Comparison of ENCODE assay signal across 24 cellular contexts in genomic region chr10:90801608-90802007, GRCh38. TPM values are rescaled to one million over a fixed set of nuclear protein-coding genes. Genes with fewer than 3 reads are reported as not detected.
DNase-seq lines count a peak whose midpoint lies in the region; ATAC-seq and TF ChIP-seq lines count a peak whose summit lies in the region.
"Had no signal": no experiment of that assay in that cellular context is flagged by ENCODE, and none has a peak within 500 bp of the region (broad histone marks: within the 10 kb centered on the region; RNA-seq: fewer than 3 reads in every experiment).

No MANE protein-coding gene starts in this region.

- peaks cover 3% of the 10 kb centered on the region for H3K9me3 Mint-ChIP-seq in glutamatergic neuron (ENCODE audit: unreplicated experiment)
- H3K9me3 Mint-ChIP-seq: CD4-positive, alpha-beta memory T cell had no signal

- TF ChIP-seq CTCF in glutamatergic neuron (IDR thresholded peaks at IDR 0.05; ENCODE audit: partially characterized antibody, unreplicated experiment), result no peak

- no peak for ATAC-seq in activated CD4-positive, CD25-positive, alpha-beta regulatory T cell treated with anti-CD3 and anti-CD28 coated beads, Interleukin-2, amount 50 U/mL, for 24 hours
- ATAC-seq: GM12878 had no signal

- peak overlapping the region; percentile 79 for H3K27ac Mint-ChIP-seq in glutamatergic neuron (ENCODE audit: unreplicated experiment)
- H3K27ac Mint-ChIP-seq: CD14-positive monocyte; CD4-positive, alpha-beta memory T cell; CD4-positive, CD25-positive, alpha-beta regulatory T cell; CD8-positive, alpha-beta memory T cell had no signal

- H3K4me1 Mint-ChIP-seq in glutamatergic neuron (ENCODE audit: low read depth, unreplicated experiment), result peaks cover 15% of the 10 kb centered on the region
- H3K4me1 Mint-ChIP-seq: CD14-positive monocyte; CD4-positive, alpha-beta memory T cell; CD4-positive, CD25-positive, alpha-beta regulatory T cell; CD8-positive, alpha-beta memory T cell had no signal

- DNase-seq in OCI-M1 (lab: John Stamatoyannopoulos, UW) (peak; percentile 32), glutamatergic neuron (no peak), hypothalamus (lab: John Stamatoyannopoulos, UW) (no peak), NOMO-1 (lab: John Stamatoyannopoulos, UW; ENCODE audit: unreplicated experiment in 2 of 2) (no peak)
- DNase-seq: 8988T; ACHN; BE2C; C1 segment of cervical spinal cord; CD4-positive, alpha-beta memory T cell; CD4-positive, CD25-positive, alpha-beta regulatory T cell; CD8-positive, alpha-beta memory T cell; COR-L47; DMS 273 treated with DMSO at 0.1 percent for 48 hours; DMS153; DMS53; DMS79; DND-41; EL; GDM1 had no signal

- H3K36me3 Mint-ChIP-seq in glutamatergic neuron (ENCODE audit: unreplicated experiment), result peaks cover 9% of the 10 kb centered on the region
- H3K36me3 Mint-ChIP-seq: CD14-positive monocyte; CD4-positive, alpha-beta memory T cell; CD4-positive, CD25-positive, alpha-beta regulatory T cell had no signal

- peaks cover 2% of the 10 kb centered on the region for H3K27me3 Mint-ChIP-seq in glutamatergic neuron (ENCODE audit: unreplicated experiment)

- H3K4me3 Mint-ChIP-seq in glutamatergic neuron (ENCODE audit: unreplicated experiment), result no peak overlapping the region
- H3K4me3 Mint-ChIP-seq: CD14-positive monocyte; CD4-positive, alpha-beta memory T cell; CD4-positive, CD25-positive, alpha-beta regulatory T cell; CD8-positive, alpha-beta memory T cell had no signal

RNA-seq across cellular contexts. Expression of gene HTR7, which starts 56.2 kb away (rescaled TPM):
- 13.3 TPM for total RNA-seq in glutamatergic neuron (ENCODE audit: unreplicated experiment)
- total RNA-seq: A673; CD4-positive, alpha-beta memory T cell; CD4-positive, CD25-positive, alpha-beta regulatory T cell; CD8-positive, alpha-beta memory T cell; G401 had no signal
